Comparison of ENCODE assay signal across 8 cellular contexts in the genomic region with DNA sequence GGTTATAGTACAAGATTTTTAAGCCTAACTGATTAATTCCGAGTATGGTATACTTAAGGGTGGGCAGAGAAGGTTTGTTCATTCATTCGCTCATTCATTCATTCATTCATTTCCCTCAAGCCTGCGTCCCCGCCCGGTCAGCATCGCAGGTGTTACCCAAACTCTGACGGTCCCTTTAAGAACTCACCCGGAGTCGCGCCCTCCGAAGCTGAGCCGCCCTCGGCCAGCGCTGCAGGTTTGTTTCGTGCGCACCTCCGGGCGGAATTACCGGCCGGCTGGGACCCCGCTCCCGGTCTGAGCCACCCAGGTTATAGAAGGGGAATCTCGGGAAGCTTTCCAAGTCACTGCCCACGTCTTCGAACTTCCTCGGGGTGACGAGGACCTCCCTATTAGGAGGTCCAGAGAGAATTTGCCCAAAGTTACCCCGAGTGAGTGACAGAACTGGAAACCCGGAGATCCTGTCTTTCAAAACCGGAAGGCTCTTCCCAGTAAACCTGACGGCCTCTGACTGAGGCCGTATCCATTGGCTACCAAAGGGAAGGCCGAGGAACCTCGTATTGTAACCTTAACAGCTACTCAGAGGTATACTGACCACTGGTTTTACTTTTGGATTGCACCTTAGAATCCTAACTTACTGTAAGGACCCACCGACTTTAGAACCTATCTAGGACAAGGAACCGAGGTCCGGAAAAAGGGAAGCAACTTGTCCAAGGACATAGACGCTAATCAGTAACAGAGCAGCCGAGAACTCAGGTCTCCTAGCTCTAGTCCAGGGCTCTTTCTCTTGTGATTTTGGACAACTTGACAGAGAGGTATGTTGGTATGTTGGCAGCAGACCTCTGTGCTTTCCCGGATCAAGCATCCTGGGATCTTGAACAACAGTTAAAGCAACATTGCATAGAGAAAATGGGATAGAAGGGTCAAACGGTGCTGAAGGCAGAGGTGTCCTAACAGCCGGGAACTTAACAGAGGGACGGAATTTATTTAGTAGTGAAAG. TPM values are rescaled to one million over a fixed set of nuclear protein-coding genes. Genes with fewer than 3 reads are reported as not detected.
DNase-seq lines count a peak whose midpoint lies in the region; ATAC-seq and TF ChIP-seq lines count a peak whose summit lies in the region.

No MANE protein-coding gene starts in this region.

- intact Hi-C loops in colonic mucosa (cut with DNase I) = no loop called here
- intact Hi-C loops in right lobe of liver (cut with DNase I) = no loop called here

- peak; percentile 38 to 59 (median 49) for ATAC-seq in right lobe of liver
- peak; percentile 35 to 39 for ATAC-seq in stimulated activated naive B cell treated with anti-CD40 and anti-IgM and Interleukin-4, amounts not matched to agents 10 μg/mL and 1 μg/mL and 100 μg/mL, for 72 hours (replicated peaks)
- ATAC-seq in HG03095 (IDR thresholded peaks at IDR 0.05; ENCODE audit: unreplicated experiment) = no peak

- H3K27me3 Mint-ChIP-seq in stimulated activated naive B cell treated with anti-CD40 and anti-IgM and Interleukin-4, amounts not matched to agents 10 μg/mL and 1 μg/mL and 100 μg/mL, for 72 hours = peaks cover 14 to 34% of the 10 kb centered on the region in 2 donors

- H3K4me3 ChIP-seq in Jurkat, Clone E6-1 (ENCODE audit: low read length) = peak overlapping the region; percentile 81
- H3K4me3 ChIP-seq in colonic mucosa (peak overlapping the region; percentile 95), right lobe of liver (peak overlapping the region; percentile 93 to 98 (median 94))

- WGBS in right lobe of liver (ENCODE audit: insufficient coverage, low coverage, low lambda C conversion rate, missing lambda C conversion rate) = 2% methylated on average over 25 of the region's 43 CpGs

- H3K27ac Mint-ChIP-seq in stimulated activated naive B cell treated with anti-CD40 and anti-IgM and Interleukin-4, amounts not matched to agents 10 μg/mL and 1 μg/mL and 100 μg/mL, for 72 hours = peak overlapping the region; percentile 79

- H3K27ac ChIP-seq in colonic mucosa (peak overlapping the region; percentile 93), right lobe of liver (peak overlapping the region; percentile 27 to 92 (median 83))

- peak overlapping the region; percentile 92 to 93 for H3K4me3 Mint-ChIP-seq in stimulated activated naive B cell treated with anti-CD40 and anti-IgM and Interleukin-4, amounts not matched to agents 10 μg/mL and 1 μg/mL and 100 μg/mL, for 72 hours

- H3K9me3 ChIP-seq in colonic mucosa = no peaks in the 10 kb centered on the region
- no peaks in the 10 kb centered on the region for H3K9me3 ChIP-seq in right lobe of liver

- H3K27me3 ChIP-seq in colonic mucosa (no peaks in the 10 kb centered on the region), right lobe of liver (no peaks in the 10 kb centered on the region)

- H3K36me3 Mint-ChIP-seq in stimulated activated naive B cell treated with anti-CD40 and anti-IgM and Interleukin-4, amounts not matched to agents 10 μg/mL and 1 μg/mL and 100 μg/mL, for 72 hours = peaks cover 0 to 4% of the 10 kb centered on the region in 2 donors

- H3K36me3 ChIP-seq in colonic mucosa (no peaks in the 10 kb centered on the region), right lobe of liver (peaks cover 0 to 9% (median 3%) of the 10 kb centered on the region in 4 donors)

- TF ChIP-seq CTCF in colonic mucosa (IDR thresholded peaks at IDR 0.05) (no peak), right lobe of liver (IDR thresholded peaks at IDR 0.05) (no peak)

- peaks cover 15 to 19% of the 10 kb centered on the region in 2 donors for H3K4me1 Mint-ChIP-seq in stimulated activated naive B cell treated with anti-CD40 and anti-IgM and Interleukin-4, amounts not matched to agents 10 μg/mL and 1 μg/mL and 100 μg/mL, for 72 hours

- H3K4me1 ChIP-seq in colonic mucosa (no peaks in the 10 kb centered on the region), right lobe of liver (peaks cover 0 to 13% (median 0%) of the 10 kb centered on the region in 4 donors)

- H3K9me3 Mint-ChIP-seq in stimulated activated naive B cell treated with anti-CD40 and anti-IgM and Interleukin-4, amounts not matched to agents 10 μg/mL and 1 μg/mL and 100 μg/mL, for 72 hours = no peaks in the 10 kb centered on the region

- peak; percentile 50 for TF ChIP-seq POLR2A in right lobe of liver (IDR thresholded peaks at IDR 0.05)

- H3K9ac ChIP-seq in colonic mucosa (ENCODE audit: low read depth in 2 of 2, low read length in 2 of 2) = peak overlapping the region; percentile 17 to 88

- DNase-seq in NOMO-1 (lab: John Stamatoyannopoulos, UW; ENCODE audit: unreplicated experiment in 2 of 2) (peak; percentile 5 to 43), NOMO-1 treated with dmso at 0.1 percent for 144 hours (lab: John Stamatoyannopoulos, UW; ENCODE audit: unreplicated experiment) (no peak), T-helper 22 cell (ENCODE audit: low read depth) (peak; percentile 5), colonic mucosa (peak; percentile 82), right lobe of liver (peak; percentile 56 to 79 (median 76))
- no peak for DNase-seq in Jurkat, Clone E6-1 (ENCODE audit: low read depth, low spot score)
- DNase-seq in stimulated activated naive B cell treated with anti-CD40 and anti-IgM and Interleukin-4, amounts not matched to agents 10 μg/mL and 1 μg/mL and 100 μg/mL, for 72 hours = peak; percentile 16

RNA-seq across cellular contexts. Expression of a gene that starts 0.7 kb away (rescaled TPM):
- 41.9 TPM for polyA plus RNA-seq in Jurkat, Clone E6-1 (2012; ENCODE audit: insufficient read depth, insufficient read length)
- 100 to 1,000 TPM; 115 to 124 TPM for total RNA-seq in colonic mucosa
- 10 to 100 TPM; 36.1 to 50.2 (median 44.2) TPM for total RNA-seq in right lobe of liver

Comparison
In these comparisons a context has a peak if more than half of its experiments do, and no peak if none do; other contexts are left out.
1. DNase-seq: peak in NOMO-1 (2 of 2), T-helper 22 cell (single experiment), colonic mucosa (single experiment), right lobe of liver (3 of 3) and stimulated activated naive B cell treated with anti-CD40 and anti-IgM and Interleukin-4, amounts not matched to agents 10 μg/mL and 1 μg/mL and 100 μg/mL, for 72 hours (single experiment); none in NOMO-1 treated with dmso at 0.1 percent for 144 hours (single experiment) and Jurkat, Clone E6-1 (single experiment).
2. Peak in every context shown above with its lines, with median percentiles within 50 percentile points of each other: H3K4me3 ChIP-seq.